Comparison of ENCODE assay signal across 7 cellular contexts in genomic region chr1:144917154-144918026, GRCh38.
A peak's percentile ranks its signal among the peaks of the same experiment; 100 is the strongest.
DNase-seq lines count a peak whose midpoint lies in the region; ATAC-seq, FAIRE-seq and TF ChIP-seq lines count a peak whose summit lies in the region.
"Not testable (repeated sequence)": the region's sequence is repeated elsewhere in the genome, so short reads cannot be mapped to it uniquely, and the experiment has no call there.

No MANE protein-coding gene starts in this region.

- CTCF ChIA-PET in activated CD8-positive, alpha-beta memory T cell treated with anti-CD3 and anti-CD28 coated beads, Interleukin-2, amount 10 ng/mL, durations not matched to agents 7 days and 5 days (lab: Charles Lee) = not testable (repeated sequence)

- not testable (repeated sequence) for FAIRE-seq in astrocyte (lab: Jason Lieb, UNC)

- not testable (repeated sequence) for H3K9ac ChIP-seq in astrocyte (ENCODE audit: low read length)

- H3K27me3 ChIP-seq in GM23338 (ENCODE audit: insufficient read depth); astrocyte (ENCODE audit: insufficient read depth, low read length); heart left ventricle; lung (ENCODE audit: control insufficient read depth, insufficient read depth): not testable (repeated sequence)

- not testable (repeated sequence) for H3K9me3 ChIP-seq in astrocyte (ENCODE audit: insufficient read depth, low read depth, low read length); heart left ventricle; lung (ENCODE audit: control insufficient read depth in 2 of 2, insufficient read depth in 1 of 2, low read length in 1 of 2)

- H3K4me3 ChIP-seq in GM23338; astrocyte (ENCODE audit: insufficient read depth, low read depth, low read length); heart left ventricle; lung: not testable (repeated sequence)

- intact Hi-C loops in heart left ventricle (cut with DNase I); sciatic nerve (cut with DNase I): not testable (repeated sequence)

- DNase-seq in GM23338 (ENCODE audit: low spot score); activated CD8-positive, alpha-beta memory T cell treated with anti-CD3 and anti-CD28 coated beads, Interleukin-2, amount 10 ng/mL, durations not matched to agents 7 days and 5 days; astrocyte (ENCODE audit: low read depth); heart left ventricle; lung (ENCODE audit: low spot score); sciatic nerve (ENCODE audit: low spot score): not testable (repeated sequence)

- not testable (repeated sequence) for H3K4me3 Mint-ChIP-seq in GM23338; T-helper 1 cell treated with Interleukin-12 subunit alpha and Interleukin-12 subunit beta and Interleukin-4 antibody, amounts not matched to agents 30 μg/mL and 1 μg/mL, for 36 hours; activated CD8-positive, alpha-beta memory T cell treated with anti-CD3 and anti-CD28 coated beads, Interleukin-2, amount 10 ng/mL, durations not matched to agents 7 days and 5 days; astrocyte (ENCODE audit: unreplicated experiment)

- TF ChIP-seq POLR2A in heart left ventricle (IDR thresholded peaks at IDR 0.05) = not testable (repeated sequence)

- not testable (repeated sequence) for H3K79me2 ChIP-seq in GM23338 (replicated peaks; ENCODE audit: insufficient read depth); astrocyte (ENCODE audit: insufficient read depth, low read length)

- not testable (repeated sequence) for H3K27ac Mint-ChIP-seq in GM23338
- peak overlapping the region; percentile 26 for H3K27ac Mint-ChIP-seq in T-helper 1 cell treated with Interleukin-12 subunit alpha and Interleukin-12 subunit beta and Interleukin-4 antibody, amounts not matched to agents 30 μg/mL and 1 μg/mL, for 36 hours
- H3K27ac Mint-ChIP-seq in activated CD8-positive, alpha-beta memory T cell treated with anti-CD3 and anti-CD28 coated beads, Interleukin-2, amount 10 ng/mL, durations not matched to agents 7 days and 5 days = peak overlapping the region; percentile 54
- H3K27ac Mint-ChIP-seq in astrocyte (ENCODE audit: unreplicated experiment) = peak overlapping the region; percentile 26

- no CpG with 5 or more reads among the region's 8 CpGs for WGBS in heart left ventricle, 4 donors
- no CpG with 5 or more reads among the region's 8 CpGs for WGBS in lung, 2 donors

- H3K9me2 ChIP-seq in GM23338 (ENCODE audit: insufficient read depth) = not testable (repeated sequence)

- not testable (repeated sequence) for H3K36me3 Mint-ChIP-seq in GM23338 (ENCODE audit: low read depth); T-helper 1 cell treated with Interleukin-12 subunit alpha and Interleukin-12 subunit beta and Interleukin-4 antibody, amounts not matched to agents 30 μg/mL and 1 μg/mL, for 36 hours (ENCODE audit: low read depth); activated CD8-positive, alpha-beta memory T cell treated with anti-CD3 and anti-CD28 coated beads, Interleukin-2, amount 10 ng/mL, durations not matched to agents 7 days and 5 days; astrocyte (ENCODE audit: low read depth, unreplicated experiment)

- H3K4me2 ChIP-seq in GM23338; astrocyte (ENCODE audit: low read length): not testable (repeated sequence)

- TF ChIP-seq CTCF in GM23338 (conservative IDR thresholded peaks at IDR 0.05; ENCODE audit: low read depth in 2 of 2); astrocyte (IDR thresholded peaks at IDR 0.05; ENCODE audit: insufficient read depth, low read depth, low read length); heart left ventricle (IDR thresholded peaks at IDR 0.05); lung (IDR thresholded peaks at IDR 0.05; ENCODE audit: control extremely low read depth, extremely low read depth): not testable (repeated sequence)

- not testable (repeated sequence) for H3F3A ChIP-seq in GM23338 (replicated peaks; ENCODE audit: low read depth)

- H3K4me1 ChIP-seq in GM23338 (ENCODE audit: insufficient read depth); astrocyte (ENCODE audit: insufficient read depth, low read length); heart left ventricle; lung (ENCODE audit: control insufficient read depth in 2 of 2, insufficient read depth in 2 of 2, low read length in 2 of 2): not testable (repeated sequence)

- H3K27me3 Mint-ChIP-seq in GM23338 (ENCODE audit: insufficient read depth, low read depth, poor library complexity); T-helper 1 cell treated with Interleukin-12 subunit alpha and Interleukin-12 subunit beta and Interleukin-4 antibody, amounts not matched to agents 30 μg/mL and 1 μg/mL, for 36 hours (ENCODE audit: low read depth); activated CD8-positive, alpha-beta memory T cell treated with anti-CD3 and anti-CD28 coated beads, Interleukin-2, amount 10 ng/mL, durations not matched to agents 7 days and 5 days; astrocyte (ENCODE audit: low read depth, unreplicated experiment): not testable (repeated sequence)

- H2AFZ ChIP-seq in GM23338; astrocyte (ENCODE audit: low read depth, low read length): not testable (repeated sequence)

- not testable (repeated sequence) for H4K20me1 ChIP-seq in GM23338 (replicated peaks; ENCODE audit: insufficient read depth); astrocyte (ENCODE audit: insufficient read depth, low read length)

- H3K27ac ChIP-seq in GM23338 (ENCODE audit: low read depth); astrocyte (ENCODE audit: low read depth, low read length); heart left ventricle; lung (ENCODE audit: low read depth in 1 of 2, low read length in 1 of 2): not testable (repeated sequence)

- not testable (repeated sequence) for H3K36me3 ChIP-seq in GM23338 (ENCODE audit: insufficient read depth); astrocyte (ENCODE audit: insufficient read depth, low read length); heart left ventricle; lung (ENCODE audit: control insufficient read depth in 2 of 2, insufficient read depth in 2 of 2, low read length in 2 of 2)

- not testable (repeated sequence) for H3K9me3 Mint-ChIP-seq in GM23338; T-helper 1 cell treated with Interleukin-12 subunit alpha and Interleukin-12 subunit beta and Interleukin-4 antibody, amounts not matched to agents 30 μg/mL and 1 μg/mL, for 36 hours; activated CD8-positive, alpha-beta memory T cell treated with anti-CD3 and anti-CD28 coated beads, Interleukin-2, amount 10 ng/mL, durations not matched to agents 7 days and 5 days (ENCODE audit: low read depth); astrocyte (ENCODE audit: unreplicated experiment)

- ATAC-seq in GM23338 (peak; percentile 88), heart left ventricle (peak; percentile 51 to 88 (median 86)), lung (ENCODE audit: insufficient read depth, low FRiP score) (peak; percentile 75), sciatic nerve (peak; percentile 77)
- ATAC-seq in activated CD8-positive, alpha-beta memory T cell treated with anti-CD3 and anti-CD28 coated beads, Interleukin-2, amount 10 ng/mL, durations not matched to agents 7 days and 5 days = peak; percentile 63

- not testable (repeated sequence) for H3K4me1 Mint-ChIP-seq in GM23338; T-helper 1 cell treated with Interleukin-12 subunit alpha and Interleukin-12 subunit beta and Interleukin-4 antibody, amounts not matched to agents 30 μg/mL and 1 μg/mL, for 36 hours (ENCODE audit: low read depth); activated CD8-positive, alpha-beta memory T cell treated with anti-CD3 and anti-CD28 coated beads, Interleukin-2, amount 10 ng/mL, durations not matched to agents 7 days and 5 days; astrocyte (ENCODE audit: low read depth, unreplicated experiment)
